ENCODE assay signal across 1 cellular context in the genomic region with DNA sequence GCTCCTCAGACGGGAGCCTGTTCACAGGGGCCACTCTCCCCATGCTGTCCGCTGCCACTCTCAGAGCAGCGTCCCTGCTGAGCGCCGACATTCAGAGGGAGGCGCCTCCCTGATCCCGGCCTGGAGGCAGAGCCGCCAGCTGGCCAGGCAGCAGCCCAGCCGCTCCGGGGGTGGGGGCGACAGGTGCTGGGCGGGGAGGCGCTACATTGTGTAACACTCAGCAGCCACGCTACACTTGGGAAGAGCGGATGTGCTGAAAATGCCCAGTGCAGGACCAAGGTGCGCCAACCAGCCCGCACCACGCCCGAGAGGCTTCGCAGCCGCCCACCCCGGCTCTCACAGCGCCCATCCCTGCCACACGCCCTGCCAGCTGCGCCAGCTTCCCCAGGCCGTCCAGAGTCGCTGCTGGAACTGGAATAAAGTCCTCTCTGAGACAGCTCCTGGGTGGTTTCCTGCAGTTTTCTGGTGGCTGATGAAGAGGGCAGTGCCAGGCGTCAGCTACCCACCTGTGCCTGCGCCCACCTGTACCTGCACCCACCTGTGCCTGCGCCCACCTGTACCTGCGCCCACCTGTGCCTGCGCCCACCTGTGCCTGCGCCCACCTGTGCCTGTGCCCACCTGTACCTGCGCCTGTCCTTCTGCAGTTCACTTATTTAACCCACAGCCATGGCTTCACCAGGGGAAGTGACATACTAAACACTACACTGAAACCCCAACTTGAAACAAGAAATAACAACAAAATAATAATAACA.
TF ChIP-seq lines count a peak whose summit lies in the region.

No MANE protein-coding gene starts in this region.

TF ChIP-seq in HEK293, 187 proteins besides CTCF, POLR2A, EP300 and RAD21 (continued from another document and continues in another):
- no peak for TF ChIP-seq ZNF785 (tag by site-specific recombination; IDR thresholded peaks at IDR 0.05)
- TF ChIP-seq FEZF1 (tag by site-specific recombination; IDR thresholded peaks at IDR 0.05) = no peak
- no peak for TF ChIP-seq ZNF169 (tag by site-specific recombination; IDR thresholded peaks at IDR 0.05)
- TF ChIP-seq ZNF521 (tag by site-specific recombination; IDR thresholded peaks at IDR 0.05) = no peak
- TF ChIP-seq SCRT1 (tag by site-specific recombination; IDR thresholded peaks at IDR 0.05; ENCODE audit: borderline replicate concordance) = peak; percentile 99
- no peak for TF ChIP-seq ZNF433 (tag by site-specific recombination; IDR thresholded peaks at IDR 0.05; ENCODE audit: low read depth)
- no peak for TF ChIP-seq ZNF354C (tag by site-specific recombination; IDR thresholded peaks at IDR 0.05; ENCODE audit: borderline replicate concordance, low read depth)
- TF ChIP-seq ZNF140 (tag by site-specific recombination; IDR thresholded peaks at IDR 0.05) = no peak
- TF ChIP-seq EGR2 (tag by site-specific recombination; IDR thresholded peaks at IDR 0.05; ENCODE audit: low read depth) = peak; percentile 35
- no peak for TF ChIP-seq ZBTB20 (tag by site-specific recombination; IDR thresholded peaks at IDR 0.05)
- no peak for TF ChIP-seq ZNF530 (tag by site-specific recombination; IDR thresholded peaks at IDR 0.05; ENCODE audit: low read depth)
- TF ChIP-seq ZNF423 (tag by site-specific recombination; IDR thresholded peaks at IDR 0.05) = no peak
- TF ChIP-seq KLF7 (tag by site-specific recombination; IDR thresholded peaks at IDR 0.05; ENCODE audit: borderline replicate concordance) = no peak
- TF ChIP-seq, protein P1, sequence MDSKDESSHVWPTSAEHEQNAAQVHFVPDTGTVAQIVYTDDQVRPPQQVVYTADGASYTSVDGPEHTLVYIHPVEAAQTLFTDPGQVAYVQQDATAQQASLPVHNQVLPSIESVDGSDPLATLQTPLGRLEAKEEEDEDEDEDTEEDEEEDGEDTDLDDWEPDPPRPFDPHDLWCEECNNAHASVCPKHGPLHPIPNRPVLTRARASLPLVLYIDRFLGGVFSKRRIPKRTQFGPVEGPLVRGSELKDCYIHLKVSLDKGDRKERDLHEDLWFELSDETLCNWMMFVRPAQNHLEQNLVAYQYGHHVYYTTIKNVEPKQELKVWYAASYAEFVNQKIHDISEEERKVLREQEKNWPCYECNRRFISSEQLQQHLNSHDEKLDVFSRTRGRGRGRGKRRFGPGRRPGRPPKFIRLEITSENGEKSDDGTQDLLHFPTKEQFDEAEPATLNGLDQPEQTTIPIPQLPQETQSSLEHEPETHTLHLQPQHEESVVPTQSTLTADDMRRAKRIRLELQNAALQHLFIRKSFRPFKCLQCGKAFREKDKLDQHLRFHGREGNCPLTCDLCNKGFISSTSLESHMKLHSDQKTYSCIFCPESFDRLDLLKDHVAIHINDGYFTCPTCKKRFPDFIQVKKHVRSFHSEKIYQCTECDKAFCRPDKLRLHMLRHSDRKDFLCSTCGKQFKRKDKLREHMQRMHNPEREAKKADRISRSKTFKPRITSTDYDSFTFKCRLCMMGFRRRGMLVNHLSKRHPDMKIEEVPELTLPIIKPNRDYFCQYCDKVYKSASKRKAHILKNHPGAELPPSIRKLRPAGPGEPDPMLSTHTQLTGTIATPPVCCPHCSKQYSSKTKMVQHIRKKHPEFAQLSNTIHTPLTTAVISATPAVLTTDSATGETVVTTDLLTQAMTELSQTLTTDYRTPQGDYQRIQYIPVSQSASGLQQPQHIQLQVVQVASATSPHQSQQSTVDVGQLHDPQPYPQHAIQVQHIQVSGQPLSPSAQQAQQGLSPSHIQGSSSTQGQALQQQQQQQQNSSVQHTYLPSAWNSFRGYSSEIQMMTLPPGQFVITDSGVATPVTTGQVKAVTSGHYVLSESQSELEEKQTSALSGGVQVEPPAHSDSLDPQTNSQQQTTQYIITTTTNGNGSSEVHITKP (tag by site-specific recombination; IDR thresholded peaks at IDR 0.05) = no peak
- TF ChIP-seq, protein P2, sequence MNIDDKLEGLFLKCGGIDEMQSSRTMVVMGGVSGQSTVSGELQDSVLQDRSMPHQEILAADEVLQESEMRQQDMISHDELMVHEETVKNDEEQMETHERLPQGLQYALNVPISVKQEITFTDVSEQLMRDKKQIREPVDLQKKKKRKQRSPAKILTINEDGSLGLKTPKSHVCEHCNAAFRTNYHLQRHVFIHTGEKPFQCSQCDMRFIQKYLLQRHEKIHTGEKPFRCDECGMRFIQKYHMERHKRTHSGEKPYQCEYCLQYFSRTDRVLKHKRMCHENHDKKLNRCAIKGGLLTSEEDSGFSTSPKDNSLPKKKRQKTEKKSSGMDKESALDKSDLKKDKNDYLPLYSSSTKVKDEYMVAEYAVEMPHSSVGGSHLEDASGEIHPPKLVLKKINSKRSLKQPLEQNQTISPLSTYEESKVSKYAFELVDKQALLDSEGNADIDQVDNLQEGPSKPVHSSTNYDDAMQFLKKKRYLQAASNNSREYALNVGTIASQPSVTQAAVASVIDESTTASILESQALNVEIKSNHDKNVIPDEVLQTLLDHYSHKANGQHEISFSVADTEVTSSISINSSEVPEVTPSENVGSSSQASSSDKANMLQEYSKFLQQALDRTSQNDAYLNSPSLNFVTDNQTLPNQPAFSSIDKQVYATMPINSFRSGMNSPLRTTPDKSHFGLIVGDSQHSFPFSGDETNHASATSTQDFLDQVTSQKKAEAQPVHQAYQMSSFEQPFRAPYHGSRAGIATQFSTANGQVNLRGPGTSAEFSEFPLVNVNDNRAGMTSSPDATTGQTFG (tag by site-specific recombination; IDR thresholded peaks at IDR 0.05; ENCODE audit: borderline replicate concordance) = no peak
- no peak for TF ChIP-seq BCL11A (tag by site-specific recombination; IDR thresholded peaks at IDR 0.05; ENCODE audit: low read depth)
- no peak for TF ChIP-seq ZNF555 (tag by site-specific recombination; conservative IDR thresholded peaks at IDR 0.05)
- no peak for TF ChIP-seq ZNF664 (tag by site-specific recombination; IDR thresholded peaks at IDR 0.05)
- TF ChIP-seq HOXD13 (CRISPR knock-in tag; IDR thresholded peaks at IDR 0.05; ENCODE audit: borderline replicate concordance) = no peak
- no peak for TF ChIP-seq ZNF544 (tag by site-specific recombination; IDR thresholded peaks at IDR 0.05)
- no peak for TF ChIP-seq ZNF837 (tag by site-specific recombination; IDR thresholded peaks at IDR 0.05)
- TF ChIP-seq, protein P3, sequence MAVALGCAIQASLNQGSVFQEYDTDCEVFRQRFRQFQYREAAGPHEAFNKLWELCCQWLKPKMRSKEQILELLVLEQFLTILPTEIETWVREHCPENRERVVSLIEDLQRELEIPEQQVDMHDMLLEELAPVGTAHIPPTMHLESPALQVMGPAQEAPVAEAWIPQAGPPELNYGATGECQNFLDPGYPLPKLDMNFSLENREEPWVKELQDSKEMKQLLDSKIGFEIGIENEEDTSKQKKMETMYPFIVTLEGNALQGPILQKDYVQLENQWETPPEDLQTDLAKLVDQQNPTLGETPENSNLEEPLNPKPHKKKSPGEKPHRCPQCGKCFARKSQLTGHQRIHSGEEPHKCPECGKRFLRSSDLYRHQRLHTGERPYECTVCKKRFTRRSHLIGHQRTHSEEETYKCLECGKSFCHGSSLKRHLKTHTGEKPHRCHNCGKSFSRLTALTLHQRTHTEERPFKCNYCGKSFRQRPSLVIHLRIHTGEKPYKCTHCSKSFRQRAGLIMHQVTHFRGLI (tag by site-specific recombination; IDR thresholded peaks at IDR 0.05) = peak; percentile 59; the same call in 1 of the 2 replicates
- TF ChIP-seq YY1 (tag by site-specific recombination; IDR thresholded peaks at IDR 0.05) = no peak
- TF ChIP-seq, protein P4, sequence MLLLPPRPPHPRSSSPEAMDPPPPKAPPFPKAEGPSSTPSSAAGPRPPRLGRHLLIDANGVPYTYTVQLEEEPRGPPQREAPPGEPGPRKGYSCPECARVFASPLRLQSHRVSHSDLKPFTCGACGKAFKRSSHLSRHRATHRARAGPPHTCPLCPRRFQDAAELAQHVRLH (tag by site-specific recombination; IDR thresholded peaks at IDR 0.05) = no peak
- peak; percentile 95 for TF ChIP-seq ZEB2 (tag by site-specific recombination; IDR thresholded peaks at IDR 0.05)
- TF ChIP-seq, protein P5, sequence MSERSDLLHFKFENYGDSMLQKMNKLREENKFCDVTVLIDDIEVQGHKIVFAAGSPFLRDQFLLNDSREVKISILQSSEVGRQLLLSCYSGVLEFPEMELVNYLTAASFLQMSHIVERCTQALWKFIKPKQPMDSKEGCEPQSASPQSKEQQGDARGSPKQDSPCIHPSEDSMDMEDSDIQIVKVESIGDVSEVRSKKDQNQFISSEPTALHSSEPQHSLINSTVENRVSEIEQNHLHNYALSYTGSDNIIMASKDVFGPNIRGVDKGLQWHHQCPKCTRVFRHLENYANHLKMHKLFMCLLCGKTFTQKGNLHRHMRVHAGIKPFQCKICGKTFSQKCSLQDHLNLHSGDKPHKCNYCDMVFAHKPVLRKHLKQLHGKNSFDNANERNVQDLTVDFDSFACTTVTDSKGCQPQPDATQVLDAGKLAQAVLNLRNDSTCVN (tag by site-specific recombination; optimal IDR thresholded peaks at IDR 0.05) = no peak
- TF ChIP-seq ZNF121 (tag by site-specific recombination; IDR thresholded peaks at IDR 0.05) = no peak
- TF ChIP-seq ZNF654 (tag by site-specific recombination; IDR thresholded peaks at IDR 0.05; ENCODE audit: low read depth) = no peak
- TF ChIP-seq ZNF184 (tag by site-specific recombination; IDR thresholded peaks at IDR 0.05) = no peak
- TF ChIP-seq ZNF660 (tag by site-specific recombination; IDR thresholded peaks at IDR 0.05) = no peak
- TF ChIP-seq ZNF571 (tag by site-specific recombination; IDR thresholded peaks at IDR 0.05) = no peak
- no peak for TF ChIP-seq ZNF133 (tag by site-specific recombination; IDR thresholded peaks at IDR 0.05)
- no peak for TF ChIP-seq ZSCAN16 (tag by site-specific recombination; IDR thresholded peaks at IDR 0.05)
- no peak for TF ChIP-seq BCL11B (tag by site-specific recombination; IDR thresholded peaks at IDR 0.05; ENCODE audit: low read depth)
- TF ChIP-seq, protein P6, sequence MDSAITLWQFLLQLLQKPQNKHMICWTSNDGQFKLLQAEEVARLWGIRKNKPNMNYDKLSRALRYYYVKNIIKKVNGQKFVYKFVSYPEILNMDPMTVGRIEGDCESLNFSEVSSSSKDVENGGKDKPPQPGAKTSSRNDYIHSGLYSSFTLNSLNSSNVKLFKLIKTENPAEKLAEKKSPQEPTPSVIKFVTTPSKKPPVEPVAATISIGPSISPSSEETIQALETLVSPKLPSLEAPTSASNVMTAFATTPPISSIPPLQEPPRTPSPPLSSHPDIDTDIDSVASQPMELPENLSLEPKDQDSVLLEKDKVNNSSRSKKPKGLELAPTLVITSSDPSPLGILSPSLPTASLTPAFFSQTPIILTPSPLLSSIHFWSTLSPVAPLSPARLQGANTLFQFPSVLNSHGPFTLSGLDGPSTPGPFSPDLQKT (IDR thresholded peaks at IDR 0.05; ENCODE audit: borderline replicate concordance, low read depth, low read length) = no peak
- TF ChIP-seq GLI4 (tag by site-specific recombination; IDR thresholded peaks at IDR 0.05) = no peak
- TF ChIP-seq ZNF670 (tag by site-specific recombination; IDR thresholded peaks at IDR 0.05; ENCODE audit: low read depth) = no peak
- no peak for TF ChIP-seq ZNF214 (tag by site-specific recombination; IDR thresholded peaks at IDR 0.05; ENCODE audit: borderline replicate concordance)
- no peak for TF ChIP-seq ZNF175 (tag by site-specific recombination; IDR thresholded peaks at IDR 0.05)
- TF ChIP-seq ZFP41 (tag by site-specific recombination; IDR thresholded peaks at IDR 0.05; ENCODE audit: borderline replicate concordance) = no peak
- no peak for TF ChIP-seq ZNF19 (tag by site-specific recombination; IDR thresholded peaks at IDR 0.05; ENCODE audit: low read depth)
- TF ChIP-seq ZSCAN30 (tag by site-specific recombination; IDR thresholded peaks at IDR 0.05) = no peak
- no peak for TF ChIP-seq SP7 (tag by site-specific recombination; IDR thresholded peaks at IDR 0.05)
- TF ChIP-seq ZFP69B (tag by site-specific recombination; IDR thresholded peaks at IDR 0.05) = no peak
- TF ChIP-seq, protein P7, sequence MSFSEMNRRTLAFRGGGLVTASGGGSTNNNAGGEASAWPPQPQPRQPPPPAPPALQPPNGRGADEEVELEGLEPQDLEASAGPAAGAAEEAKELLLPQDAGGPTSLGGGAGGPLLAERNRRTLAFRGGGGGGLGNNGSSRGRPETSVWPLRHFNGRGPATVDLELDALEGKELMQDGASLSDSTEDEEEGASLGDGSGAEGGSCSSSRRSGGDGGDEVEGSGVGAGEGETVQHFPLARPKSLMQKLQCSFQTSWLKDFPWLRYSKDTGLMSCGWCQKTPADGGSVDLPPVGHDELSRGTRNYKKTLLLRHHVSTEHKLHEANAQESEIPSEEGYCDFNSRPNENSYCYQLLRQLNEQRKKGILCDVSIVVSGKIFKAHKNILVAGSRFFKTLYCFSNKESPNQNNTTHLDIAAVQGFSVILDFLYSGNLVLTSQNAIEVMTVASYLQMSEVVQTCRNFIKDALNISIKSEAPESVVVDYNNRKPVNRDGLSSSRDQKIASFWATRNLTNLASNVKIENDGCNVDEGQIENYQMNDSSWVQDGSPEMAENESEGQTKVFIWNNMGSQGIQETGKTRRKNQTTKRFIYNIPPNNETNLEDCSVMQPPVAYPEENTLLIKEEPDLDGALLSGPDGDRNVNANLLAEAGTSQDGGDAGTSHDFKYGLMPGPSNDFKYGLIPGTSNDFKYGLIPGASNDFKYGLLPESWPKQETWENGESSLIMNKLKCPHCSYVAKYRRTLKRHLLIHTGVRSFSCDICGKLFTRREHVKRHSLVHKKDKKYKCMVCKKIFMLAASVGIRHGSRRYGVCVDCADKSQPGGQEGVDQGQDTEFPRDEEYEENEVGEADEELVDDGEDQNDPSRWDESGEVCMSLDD (tag by site-specific recombination; IDR thresholded peaks at IDR 0.05) = no peak
- no peak for TF ChIP-seq ZNF747 (tag by site-specific recombination; IDR thresholded peaks at IDR 0.05)
- TF ChIP-seq ZNF155 (tag by site-specific recombination; IDR thresholded peaks at IDR 0.05) = no peak
- TF ChIP-seq ZBTB1 (tag by site-specific recombination; IDR thresholded peaks at IDR 0.05) = no peak
- TF ChIP-seq ZNF341 (tag by site-specific recombination; IDR thresholded peaks at IDR 0.05; ENCODE audit: low read depth) = peak; percentile 73
- peak; percentile 47 for TF ChIP-seq GLIS1 (tag by site-specific recombination; IDR thresholded peaks at IDR 0.05)
- TF ChIP-seq ZNF10 (tag by site-specific recombination; IDR thresholded peaks at IDR 0.05) = no peak
- TF ChIP-seq ZIC2 (tag by site-specific recombination; IDR thresholded peaks at IDR 0.05) = peak; percentile 78
- TF ChIP-seq ZNF132 (tag by site-specific recombination; IDR thresholded peaks at IDR 0.05; ENCODE audit: borderline replicate concordance) = no peak
- no peak for TF ChIP-seq ZNF239 (tag by site-specific recombination; IDR thresholded peaks at IDR 0.05)
- 0 out of 2 replicates have a peak, but pooled peaks have one; percentile 28 for TF ChIP-seq ZFHX2 (tag by site-specific recombination; conservative IDR thresholded peaks at IDR 0.05)
- peak; percentile 32; the same call in 1 of the 2 replicates for TF ChIP-seq SP2 (tag by site-specific recombination; IDR thresholded peaks at IDR 0.05)
